Comparison of ENCODE assay signal across 8 cellular contexts in the genomic region with DNA sequence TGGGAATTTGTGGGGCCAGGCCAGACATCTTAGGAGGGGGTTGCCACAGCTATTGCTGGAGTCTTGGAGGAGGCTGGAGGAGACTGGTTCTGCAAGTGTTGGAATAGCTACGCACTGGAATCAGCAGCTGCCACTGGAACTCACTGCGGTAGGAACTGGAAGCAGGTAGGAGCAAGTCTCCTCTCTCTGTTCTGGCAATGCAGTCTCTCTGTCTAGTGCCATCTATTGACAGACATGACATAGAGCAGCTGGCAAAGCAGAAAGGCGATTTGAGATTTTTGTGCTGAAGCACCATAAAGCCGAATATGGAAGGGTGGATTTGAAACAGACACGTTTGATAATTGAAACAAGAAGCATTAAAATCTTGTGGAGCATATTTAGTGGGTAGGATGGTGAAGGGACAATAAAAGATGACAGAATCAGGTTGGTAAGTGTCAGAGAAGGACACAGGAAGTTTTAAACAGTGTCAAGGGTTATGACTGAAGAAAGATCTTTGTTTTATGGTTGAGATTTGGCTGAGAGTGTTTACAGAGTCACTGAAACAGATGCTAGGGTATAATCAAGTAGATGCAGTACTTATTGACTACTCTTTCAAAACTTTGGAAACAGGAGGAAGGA. TPM values are rescaled to one million over a fixed set of nuclear protein-coding genes. Genes with fewer than 3 reads are reported as not detected.
DNase-seq lines count a peak whose midpoint lies in the region; ATAC-seq, FAIRE-seq and TF ChIP-seq lines count a peak whose summit lies in the region.

No MANE protein-coding gene starts in this region.

- peak; percentile 87 for FAIRE-seq in A204.1 (lab: Jason Lieb, UNC)

- TF ChIP-seq POLR2A in gastroesophageal sphincter (IDR thresholded peaks at IDR 0.05): no peak

- no peaks in the 10 kb centered on the region for H3K36me3 ChIP-seq in gastroesophageal sphincter

- POLR2A ChIA-PET in GM10248 (lab: Yijun Ruan, JAX): no interaction called here

- DNase-seq in GM10248 (ENCODE audit: extremely low spot score): peak; percentile 50
- peak; percentile 79 for DNase-seq in NCI-H1694 treated with DMSO at 0.1 percent for 48 hours (lab: John Stamatoyannopoulos, UW)
- DNase-seq in UCSD-AML1 (lab: John Stamatoyannopoulos, UW; ENCODE audit: unreplicated experiment): peak; percentile 15
- DNase-seq in pons (ENCODE audit: low spot score): peak; percentile 39

- H3K9me3 ChIP-seq in gastroesophageal sphincter: no peaks in the 10 kb centered on the region

- H3K27ac ChIP-seq in gastroesophageal sphincter: no peak overlapping the region

- TF ChIP-seq EP300 in gastroesophageal sphincter (IDR thresholded peaks at IDR 0.05): no peak

- no peak overlapping the region for H3K4me3 ChIP-seq in gastroesophageal sphincter

- TF ChIP-seq CTCF in GM10248 (IDR thresholded peaks at IDR 0.05; ENCODE audit: control extremely low read depth, extremely low read depth, low read depth, missing control alignments) (peak; percentile 64), gastroesophageal sphincter (IDR thresholded peaks at IDR 0.05) (peak; percentile 48 to 67 (median 54))

- no peaks in the 10 kb centered on the region for H3K27me3 ChIP-seq in gastroesophageal sphincter

- CTCF ChIA-PET in GM10248 (lab: Yijun Ruan, JAX): interaction anchor here (0.9 to 1.9 kb wide), 21 partner anchors 8 to 234 kb away, joined by 3 to 10 read pairs (median 4); a partner anchor contains a TSS

- H3K4me1 ChIP-seq in gastroesophageal sphincter: peaks cover 0 to 20% (median 6%) of the 10 kb centered on the region in 3 donors

- 18 to 30% methylated on average over 3 to 5 of the region's 5 CpGs for WGBS in gastroesophageal sphincter (ENCODE audit: low coverage in 1 of 2), 2 donors

- ATAC-seq in HG02798 (IDR thresholded peaks at IDR 0.05; ENCODE audit: poor library complexity, unreplicated experiment) (peak; percentile 81), gastroesophageal sphincter (no peak), GM19023 (IDR thresholded peaks at IDR 0.05; ENCODE audit: unreplicated experiment) (no peak)

RNA-seq across cellular contexts. Expression of a gene that starts 23.5 kb away (rescaled TPM):
- total RNA-seq in gastroesophageal sphincter: 1,000 to 10,000 TPM; 1,547 to 3,168 (median 2,047) TPM

RNA-seq across cellular contexts. Expression of a gene that starts 29.3 kb away (rescaled TPM):
- total RNA-seq in gastroesophageal sphincter: 10 to 100 TPM; 29.3 to 40.9 (median 33.2) TPM

Comparison
In these comparisons a context has a peak if more than half of its experiments do, and no peak if none do; other contexts are left out.
1. DNase-seq: peak in every context shown above with its lines; median percentile 79 in NCI-H1694 treated with DMSO at 0.1 percent for 48 hours; 50 in GM10248; 39 in pons; 15 in UCSD-AML1.